19 cellular contexts compared by ENCODE assay signal in the genomic region with DNA sequence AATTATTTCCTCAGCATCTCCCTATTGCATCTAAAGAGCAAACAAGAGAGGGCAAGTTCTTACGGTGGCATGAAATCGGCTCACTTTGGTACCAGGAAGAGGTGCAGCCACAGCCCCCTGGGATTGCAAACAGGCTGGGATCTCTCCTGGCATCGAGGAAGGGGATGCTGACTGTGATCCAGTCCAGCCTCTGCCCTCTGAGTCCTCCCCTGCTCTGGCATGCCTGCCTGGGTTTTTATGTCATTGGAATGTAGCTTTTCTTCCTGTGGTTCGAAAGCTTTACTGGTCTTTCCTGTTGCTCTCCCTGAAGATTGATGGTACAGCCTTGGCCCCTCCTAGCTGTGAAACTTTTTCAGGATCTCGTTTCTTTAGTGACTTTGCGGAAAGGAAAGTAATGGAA. TPM values are rescaled to one million over a fixed set of nuclear protein-coding genes. Genes with fewer than 3 reads are reported as not detected.
DNase-seq lines count a peak whose midpoint lies in the region; ATAC-seq and TF ChIP-seq lines count a peak whose summit lies in the region.
"Had no signal": no experiment of that assay in that cellular context is flagged by ENCODE, and none has a peak within 500 bp of the region (broad histone marks: within the 10 kb centered on the region; RNA-seq: fewer than 3 reads in every experiment).

No MANE protein-coding gene starts in this region.

- H3K9ac ChIP-seq in mesendoderm (ENCODE audit: low read length) = no peak overlapping the region

- peaks cover 22% of the 10 kb centered on the region for H3K9me3 ChIP-seq in MG63
- H3K9me3 ChIP-seq: ascending aorta, heart right ventricle, pancreas had no signal

- no peak overlapping the region for H2BK15ac ChIP-seq in mesendoderm (replicated peaks; ENCODE audit: low read depth)

- H3K56ac ChIP-seq in mesendoderm (ENCODE audit: low read length) = no peak overlapping the region

- no peak for TF ChIP-seq CTCF in AG10803 (conservative IDR thresholded peaks at IDR 0.05; ENCODE audit: low read length)
- no peak for TF ChIP-seq CTCF in epithelial cell of esophagus (IDR thresholded peaks at IDR 0.05; ENCODE audit: insufficient read depth, low read depth, low read length, missing control alignments)

- no peak overlapping the region for H2AK5ac ChIP-seq in mesendoderm (ENCODE audit: low read length)

- H3K27me3 ChIP-seq in MG63 (no peaks in the 10 kb centered on the region), mesendoderm (ENCODE audit: insufficient read depth, low read length, poor library complexity) (no peaks in the 10 kb centered on the region)
- H3K27me3 ChIP-seq: ascending aorta, pancreas had no signal

- no peak for ATAC-seq in HG03135 (IDR thresholded peaks at IDR 0.05; ENCODE audit: unreplicated experiment)
- ATAC-seq: activated T-helper 17 cell treated with anti-CD3 and anti-CD28 coated beads, Interleukin-2, amount 50 U/mL, for 72 hours; heart right ventricle had no signal

- H3K4ac ChIP-seq in mesendoderm (ENCODE audit: low read depth, low read length) = no peak overlapping the region

- H3K27ac ChIP-seq in mesendoderm (ENCODE audit: low read depth, low read length) = no peak overlapping the region
- H3K27ac ChIP-seq: ascending aorta, heart right ventricle, pancreas had no signal

- no peak overlapping the region for H2BK120ac ChIP-seq in mesendoderm (ENCODE audit: low read depth, low read length)

- peak; percentile 38 for DNase-seq in AG10803 (ENCODE audit: low read depth)
- DNase-seq in MG63 = peak; percentile 83
- peak; percentile 91 for DNase-seq in epithelial cell of esophagus (ENCODE audit: low read depth)
- DNase-seq in mesendoderm = peak; percentile 47
- no peak for DNase-seq in KG1 (lab: John Stamatoyannopoulos, UW)
- DNase-seq in cortex of kidney (lab: John Stamatoyannopoulos, UW) = no peak
- DNase-seq in NOMO-1 treated with dmso at 0.1 percent for 144 hours (lab: John Stamatoyannopoulos, UW; ENCODE audit: unreplicated experiment) = no peak
- DNase-seq: activated CD4-positive, alpha-beta T cell treated with anti-CD3 and anti-CD28 coated beads, Interleukin-2, amount 50 U/mL, for 48 hours; endodermal cell; heart right ventricle; NCI-H146; NCI-H524; pancreas; T-helper 9 cell had no signal

- no peak overlapping the region for H4K8ac ChIP-seq in mesendoderm (ENCODE audit: low read depth, low read length)

- H3K79me2 ChIP-seq in mesendoderm (ENCODE audit: control insufficient read depth, insufficient read depth, low read length) = no peaks in the 10 kb centered on the region

- H2BK5ac ChIP-seq in mesendoderm (ENCODE audit: low read length) = no peak overlapping the region

- H4K5ac ChIP-seq in mesendoderm (ENCODE audit: low read length) = no peak overlapping the region

- WGBS in mesendoderm (ENCODE audit: extremely low coverage, insufficient coverage, low lambda C conversion rate) = no CpG with 5 or more reads among the region's 6 CpGs

- no peak overlapping the region for H3K18ac ChIP-seq in mesendoderm (ENCODE audit: low read length)

- H3K4me3 ChIP-seq in AG10803 (ENCODE audit: low read length) (no peak overlapping the region), MG63 (no peak overlapping the region), epithelial cell of esophagus (ENCODE audit: low read length) (no peak overlapping the region), mesendoderm (ENCODE audit: low read length) (no peak overlapping the region)
- H3K4me3 ChIP-seq: ascending aorta, heart right ventricle, pancreas had no signal

- no peaks in the 10 kb centered on the region for H3K79me1 ChIP-seq in mesendoderm (ENCODE audit: low read length)

- no peaks in the 10 kb centered on the region for H3K4me1 ChIP-seq in mesendoderm (ENCODE audit: control insufficient read depth, low read depth, low read length)
- H3K4me1 ChIP-seq: ascending aorta, heart right ventricle, pancreas had no signal

- no peak overlapping the region for H3K4me2 ChIP-seq in mesendoderm (ENCODE audit: low read length)

- peaks cover 19% of the 10 kb centered on the region for H3K36me3 ChIP-seq in MG63
- no peaks in the 10 kb centered on the region for H3K36me3 ChIP-seq in mesendoderm (ENCODE audit: control insufficient read depth, insufficient read depth, low read length)
- H3K36me3 ChIP-seq: pancreas had no signal

- H3K23ac ChIP-seq in mesendoderm (ENCODE audit: low read length) = no peak overlapping the region

RNA-seq across cellular contexts. Expression of gene SLC46A2, which starts 6.6 kb away (rescaled TPM):
- not detected in 2 replicates for total RNA-seq in MG63 (2014; rRNA removed; shearing (Covaris generic); ENCODE audit: low replicate concordance)
- 0.01 TPM for polyA plus RNA-seq in mesendoderm (2013, experiment 1 of 2)
- not detected for polyA plus RNA-seq in mesendoderm (2013, experiment 2 of 2)
- total RNA-seq: activated T-helper 17 cell treated with anti-CD3 and anti-CD28 coated beads, Interleukin-2, amount 50 U/mL, for 72 hours; ascending aorta; endodermal cell; lung microvascular endothelial cell; temporal lobe had no signal
- polyA plus RNA-seq: pancreas had no signal

Comparison
In these comparisons a context has a peak if more than half of its experiments do, and no peak if none do; other contexts are left out.
1. DNase-seq: peak in AG10803 (single experiment), MG63 (single experiment), epithelial cell of esophagus (single experiment) and mesendoderm (single experiment); none in KG1 (single experiment), cortex of kidney (single experiment) and NOMO-1 treated with dmso at 0.1 percent for 144 hours (single experiment).